Comparison of ENCODE assay signal across 11 cellular contexts in the genomic region with DNA sequence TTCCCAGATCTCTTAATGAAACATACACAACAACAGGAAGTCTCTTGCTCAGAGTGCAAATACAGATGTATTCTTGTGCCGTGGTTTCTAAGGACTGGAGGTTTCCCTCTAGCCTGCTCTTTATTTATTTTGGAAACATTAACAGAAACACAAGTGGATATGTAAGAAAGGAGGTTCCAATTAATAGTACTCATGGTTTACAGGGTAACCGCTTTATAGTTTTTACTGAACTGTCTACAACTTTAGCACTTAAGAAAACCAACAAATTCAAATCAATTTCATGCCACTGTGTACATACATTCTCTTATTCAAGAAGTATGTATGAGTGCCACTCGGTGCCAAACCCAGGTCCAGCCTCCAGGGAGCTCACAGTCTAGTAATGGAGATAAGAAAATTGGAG.
DNase-seq lines count a peak whose midpoint lies in the region; ATAC-seq and TF ChIP-seq lines count a peak whose summit lies in the region.
"Had no signal": no experiment of that assay in that cellular context is flagged by ENCODE, and none has a peak within 500 bp of the region (broad histone marks: within the 10 kb centered on the region; RNA-seq: fewer than 3 reads in every experiment).

No MANE protein-coding gene starts in this region.

- TF ChIP-seq CTCF in osteoblast (IDR thresholded peaks at IDR 0.05; ENCODE audit: extremely low read depth, low read depth, low read length): no peak

- peak overlapping the region; percentile 3 for H2AFZ ChIP-seq in osteoblast (ENCODE audit: low read length)

- peaks cover 18% of the 10 kb centered on the region for H3K4me1 ChIP-seq in osteoblast (ENCODE audit: insufficient read depth, low read length)

- no peak overlapping the region for H3K4me3 ChIP-seq in osteoblast (ENCODE audit: insufficient read depth, low read length)

- H3K79me2 ChIP-seq in osteoblast (ENCODE audit: insufficient read depth, low read length): no peaks in the 10 kb centered on the region

- ATAC-seq in HG03135 (IDR thresholded peaks at IDR 0.05; ENCODE audit: unreplicated experiment): no peak

- H3K9me3 ChIP-seq in osteoblast (ENCODE audit: low read depth, low read length): no peaks in the 10 kb centered on the region

- H3K27me3 ChIP-seq in osteoblast (ENCODE audit: insufficient read depth, low read length): no peaks in the 10 kb centered on the region

- H4K20me1 ChIP-seq in osteoblast (ENCODE audit: insufficient read depth, low read length): no peaks in the 10 kb centered on the region

- DNase-seq in AG20443 (ENCODE audit: low spot score) (peak; percentile 22), NCI-H1436 treated with DMSO at 0.1 percent for 48 hours (lab: John Stamatoyannopoulos, UW) (peak; percentile 29), epithelial cell of prostate (ENCODE audit: low read depth, low spot score) (no peak), osteoblast (ENCODE audit: insufficient read length, low spot score, missing footprints) (peak; percentile 23), iPS-NIHi7 (ENCODE audit: extremely low spot score) (no peak), A172 (ENCODE audit: low spot score) (no peak)
- DNase-seq in stimulated activated CD4-positive, alpha-beta T cell treated with anti-CD3 and anti-CD28 coated beads, Interleukin-1b, Interleukin-23, amount 100 ng/mL, for 48 hours: no peak
- DNase-seq: CD4-positive, alpha-beta T cell; islet precursor cell; stimulated activated CD4-positive, alpha-beta T cell treated with anti-CD3 and anti-CD28 coated beads, Interleukin-2, amount 100 ng/mL, for 24 hours had no signal

- peak overlapping the region; percentile 30 for H3K4me2 ChIP-seq in osteoblast (ENCODE audit: insufficient read depth, low read length)

- H3K27ac ChIP-seq in epithelial cell of prostate: peak overlapping the region; percentile 57
- H3K27ac ChIP-seq in osteoblast (ENCODE audit: low read depth, low read length): peak overlapping the region; percentile 36

- no peaks in the 10 kb centered on the region for H3K36me3 ChIP-seq in osteoblast (ENCODE audit: insufficient read depth, low read length)

Comparison
In these comparisons a context has a peak if more than half of its experiments do, and no peak if none do; other contexts are left out.
1. DNase-seq: peak in AG20443 (single experiment), NCI-H1436 treated with DMSO at 0.1 percent for 48 hours (single experiment) and osteoblast (single experiment); none in epithelial cell of prostate (single experiment), iPS-NIHi7 (single experiment), A172 (single experiment) and stimulated activated CD4-positive, alpha-beta T cell treated with anti-CD3 and anti-CD28 coated beads, Interleukin-1b, Interleukin-23, amount 100 ng/mL, for 48 hours (single experiment).